In genomic region chr9:70411930-70412677, GRCh38 we compare ENCODE assay signal across 8 cellular contexts. TPM values are rescaled to one million over a fixed set of nuclear protein-coding genes. Genes with fewer than 3 reads are reported as not detected.
DNase-seq lines count a peak whose midpoint lies in the region; ATAC-seq and TF ChIP-seq lines count a peak whose summit lies in the region.

No MANE protein-coding gene starts in this region.

- 2% methylated on average over 34 of the region's 34 CpGs for WGBS in HUES64

- H3K27ac ChIP-seq in HUES64 (ENCODE audit: low read depth, low read length) (no peak overlapping the region), colonic mucosa (peak overlapping the region; percentile 99)

- H3K4me3 ChIP-seq in BE2C (ENCODE audit: low read depth, low read length) (peak overlapping the region; percentile 78), HUES64 (ENCODE audit: low read length) (peak overlapping the region; percentile 57), colonic mucosa (peak overlapping the region; percentile 65)

- H3K27me3 ChIP-seq in BE2C (peaks cover 7% of the 10 kb centered on the region), HUES64 (ENCODE audit: insufficient read depth, low read length) (peaks cover 69% of the 10 kb centered on the region), colonic mucosa (no peaks in the 10 kb centered on the region)

- H3K36me3 ChIP-seq in BE2C (no peaks in the 10 kb centered on the region; the same call in 1 of the 2 replicates), HUES64 (ENCODE audit: insufficient read depth, low read length) (no peaks in the 10 kb centered on the region), colonic mucosa (no peaks in the 10 kb centered on the region)

- TF ChIP-seq CTCF in BE2C (IDR thresholded peaks at IDR 0.05; ENCODE audit: low read depth, low read length): no peak
- TF ChIP-seq CTCF in colonic mucosa (IDR thresholded peaks at IDR 0.05): no peak

- intact Hi-C loops in colonic mucosa (cut with DNase I): loop anchor here (5.0 kb wide), 1 partner anchor 70 kb away; no protein-coding TSS in a partner anchor

- ATAC-seq in GM19372 (IDR thresholded peaks at IDR 0.05; ENCODE audit: low read depth, unreplicated experiment) (peak; percentile 23), left lobe of liver (peak; percentile 57)

- DNase-seq in BE2C (peak; percentile 57), colonic mucosa (peak; percentile 87), left lobe of liver (ENCODE audit: low spot score) (peak; percentile 76), KG1 (lab: John Stamatoyannopoulos, UW) (no peak)
- DNase-seq in activated CD4-positive, alpha-beta T cell treated with anti-CD3 and anti-CD28 coated beads for 24 hours (ENCODE audit: low read depth in 2 of 2): peak; percentile 52 to 54
- peak; percentile 67 to 68 for DNase-seq in stimulated activated CD4-positive, alpha-beta T cell treated with anti-CD3 and anti-CD28 coated beads, Interleukin-4, amount 100 ng/mL, for 4 hours

- no peaks in the 10 kb centered on the region for H3K9me3 ChIP-seq in BE2C
- no peaks in the 10 kb centered on the region for H3K9me3 ChIP-seq in HUES64 (ENCODE audit: insufficient read depth, low read depth, low read length)
- H3K9me3 ChIP-seq in colonic mucosa: no peaks in the 10 kb centered on the region

- H3K9ac ChIP-seq in HUES64 (ENCODE audit: low read depth, low read length) (peak overlapping the region; percentile 15; the same call in 1 of the 2 replicates), colonic mucosa (ENCODE audit: low read depth in 2 of 2, low read length in 2 of 2) (peak overlapping the region; percentile 100)

- H3K4me1 ChIP-seq in BE2C (no peaks in the 10 kb centered on the region; the same call in none of the 2 replicates), HUES64 (ENCODE audit: insufficient read depth, low read length) (peaks cover 20% of the 10 kb centered on the region), colonic mucosa (no peaks in the 10 kb centered on the region)

RNA-seq across cellular contexts. Expression of gene KLF9, which starts 2.4 kb away (rescaled TPM):
- polyA plus RNA-seq in BE2C (2012; ENCODE audit: insufficient read depth, insufficient read length, low read depth): 5.1 TPM
- polyA plus RNA-seq in HUES64 (2013, experiment 1 of 2): 0.10 TPM
- polyA plus RNA-seq in HUES64 (2013, experiment 2 of 2): 0.25 TPM
- total RNA-seq in colonic mucosa: 10 to 100 TPM; 13.5 to 18.8 TPM
- total RNA-seq in left lobe of liver: 35.5 TPM
